8 cellular contexts compared by ENCODE assay signal in genomic region chr1:36463404-36463772, GRCh38. TPM values are rescaled to one million over a fixed set of nuclear protein-coding genes. Genes with fewer than 3 reads are reported as not detected.
DNase-seq lines count a peak whose midpoint lies in the region; ATAC-seq and TF ChIP-seq lines count a peak whose summit lies in the region.

No MANE protein-coding gene starts in this region.

- H3K4me1 ChIP-seq in DOHH2 (ENCODE audit: control insufficient read depth, low read length) (peaks cover 27% of the 10 kb centered on the region), PC-3 (ENCODE audit: insufficient read depth, low read length) (peaks cover 12% of the 10 kb centered on the region), esophagus squamous epithelium (peaks cover 4 to 45% (median 14%) of the 10 kb centered on the region in 3 donors), ovary (ENCODE audit: insufficient read depth) (peaks cover 2% of the 10 kb centered on the region)

- H3K4me3 ChIP-seq in DOHH2 (ENCODE audit: low read length): peak overlapping the region; percentile 96
- peak overlapping the region; percentile 99 for H3K4me3 ChIP-seq in PC-3 (ENCODE audit: low read length)
- H3K4me3 ChIP-seq in esophagus squamous epithelium: peak overlapping the region; percentile 69 to 97 (median 81)
- H3K4me3 ChIP-seq in ovary: peak overlapping the region; percentile 78

- CTCF ChIA-PET in PC-3 (lab: Charles Lee): no interaction called here

- H3K27me3 ChIP-seq in DOHH2 (ENCODE audit: control insufficient read depth, low read length) (no peaks in the 10 kb centered on the region), PC-3 (ENCODE audit: low read length) (no peaks in the 10 kb centered on the region), esophagus squamous epithelium (no peaks in the 10 kb centered on the region), ovary (no peaks in the 10 kb centered on the region)

- H3F3A ChIP-seq in DOHH2 (ENCODE audit: control insufficient read depth, insufficient read depth) (peaks cover 4% of the 10 kb centered on the region; the same call in 1 of the 2 replicates), PC-3 (ENCODE audit: low read length, unreplicated experiment) (no peaks in the 10 kb centered on the region)

- no peaks in the 10 kb centered on the region for H3K9me3 ChIP-seq in DOHH2 (ENCODE audit: control insufficient read depth, insufficient read depth, low read length)
- no peaks in the 10 kb centered on the region for H3K9me3 ChIP-seq in PC-3 (ENCODE audit: low read length)
- H3K9me3 ChIP-seq in esophagus squamous epithelium: no peaks in the 10 kb centered on the region
- no peaks in the 10 kb centered on the region for H3K9me3 ChIP-seq in ovary

- H2AFZ ChIP-seq in PC-3 (ENCODE audit: low read length): peak overlapping the region; percentile 92

- no peak for TF ChIP-seq EP300 in ovary (IDR thresholded peaks at IDR 0.05)

- peak overlapping the region; percentile 97 for H3K4me2 ChIP-seq in DOHH2 (ENCODE audit: low read length)
- peak overlapping the region; percentile 98 for H3K4me2 ChIP-seq in PC-3 (ENCODE audit: low read length)

- TF ChIP-seq CTCF in DOHH2 (IDR thresholded peaks at IDR 0.05; ENCODE audit: low read depth, low read length, poor library complexity, severe bottlenecking) (no peak), PC-3 (conservative IDR thresholded peaks at IDR 0.05; ENCODE audit: low read depth, low read length) (no peak), esophagus squamous epithelium (IDR thresholded peaks at IDR 0.05) (no peak), ovary (IDR thresholded peaks at IDR 0.05) (no peak)

- peaks cover 29% of the 10 kb centered on the region for H3K79me2 ChIP-seq in DOHH2 (ENCODE audit: control insufficient read depth, low read length)
- H3K79me2 ChIP-seq in PC-3 (ENCODE audit: low read length): peaks cover 19% of the 10 kb centered on the region

- peak overlapping the region; percentile 95 for H3K9ac ChIP-seq in PC-3 (ENCODE audit: low read length)

- TF ChIP-seq POLR2A in esophagus squamous epithelium (IDR thresholded peaks at IDR 0.05) (no peak), ovary (IDR thresholded peaks at IDR 0.05) (no peak)

- peaks cover 47% of the 10 kb centered on the region for H3K36me3 ChIP-seq in DOHH2 (ENCODE audit: control insufficient read depth, low read length)
- peaks cover 29% of the 10 kb centered on the region; the same call in 1 of the 2 replicates for H3K36me3 ChIP-seq in PC-3 (ENCODE audit: low read depth, low read length)
- peaks cover 9 to 40% (median 14%) of the 10 kb centered on the region in 3 donors for H3K36me3 ChIP-seq in esophagus squamous epithelium
- H3K36me3 ChIP-seq in ovary: no peaks in the 10 kb centered on the region

- H4K20me1 ChIP-seq in DOHH2 (ENCODE audit: control insufficient read depth, insufficient read depth, low read depth, low read length): no peaks in the 10 kb centered on the region
- H4K20me1 ChIP-seq in PC-3 (ENCODE audit: low read length): no peaks in the 10 kb centered on the region

- WGBS in esophagus squamous epithelium, 2 donors: 15 to 18% methylated on average over 5 of the region's 5 CpGs
- WGBS in ovary, 3 donors: 12 to 14% (median 14%) methylated on average over 5 of the region's 5 CpGs

- peak; percentile 15; the same call in 1 of the 2 replicates for ATAC-seq in PC-3
- no peak for ATAC-seq in GM18867 (IDR thresholded peaks at IDR 0.05; ENCODE audit: unreplicated experiment)
- ATAC-seq in GM21447 (IDR thresholded peaks at IDR 0.05; ENCODE audit: unreplicated experiment): no peak

- H3K27ac ChIP-seq in DOHH2 (ENCODE audit: low read depth, low read length) (peak overlapping the region; percentile 84), PC-3 (ENCODE audit: low read length) (peak overlapping the region; percentile 75), esophagus squamous epithelium (peak overlapping the region; percentile 87 to 96 (median 91)), ovary (peak overlapping the region; percentile 57 to 81)

- intact Hi-C loops in PC-3 (cut with micrococcal nuclease): no loop called here
- intact Hi-C loops in esophagus squamous epithelium (cut with DNase I): no loop called here
- intact Hi-C loops in ovary (cut with DNase I): no loop called here

- DNase-seq in PC-3: no peak
- DNase-seq in esophagus squamous epithelium (lab: John Stamatoyannopoulos, UW): no peak
- no peak for DNase-seq in ovary
- DNase-seq in effector CD4-positive, alpha-beta T cell: no peak
- no peak for DNase-seq in hypothalamus (lab: John Stamatoyannopoulos, UW)

- H3K9me2 ChIP-seq in DOHH2 (replicated peaks; ENCODE audit: control insufficient read depth, low read length) (no peaks in the 10 kb centered on the region), PC-3 (replicated peaks; ENCODE audit: low read length) (no peaks in the 10 kb centered on the region)

- no TSS peak for BruUV-seq in PC-3 (replicated peaks; lab: Mats Ljungman, UMichigan)

- POLR2A ChIA-PET in PC-3 (lab: Charles Lee; ENCODE audit: unreplicated experiment): no interaction called here

RNA-seq across cellular contexts. Expression of gene MRPS15, which starts 0.8 kb away (rescaled TPM):
- total RNA-seq in PC-3 (2014; rRNA removed) (164 and 213 TPM in 2 replicates), esophagus squamous epithelium (10 to 100 TPM; 49.1 to 96.4 (median 74.0) TPM), ovary (10 to 100 TPM; 30.9 to 48.8 (median 37.8) TPM)
- polyA plus RNA-seq in ovary: 10 to 100 TPM; 52.1 to 83.5 TPM

RNA-seq across cellular contexts. Expression of gene OSCP1, which starts 13.1 kb away (rescaled TPM):
- 3.8 and 7.3 TPM in 2 replicates for total RNA-seq in PC-3 (2014; rRNA removed)
- 1 to 10 TPM; 2.4 to 6.8 (median 4.5) TPM for total RNA-seq in esophagus squamous epithelium
- total RNA-seq in ovary: 10 to 100 TPM in 6 of 7 donors, 1 to 10 TPM in 1; 9.1 to 27.7 (median 12.2) TPM
- polyA plus RNA-seq in ovary: 10 to 100 TPM in 1 of 2 donors, 1 to 10 TPM in 1; 9.6 to 16.1 TPM

RNA-seq across cellular contexts. Expression of gene CSF3R, which starts 19.3 kb away (rescaled TPM):
- total RNA-seq in PC-3 (2014; rRNA removed): not detected in 2 replicates
- 10 to 100 TPM in 1 of 4 donors, 1 to 10 TPM in 2, under 1 TPM in 1; 0.42 to 10.0 (median 4.7) TPM for total RNA-seq in esophagus squamous epithelium
- total RNA-seq in ovary: 1 to 10 TPM; 2.2 to 5.7 (median 4.8) TPM
- 1 to 10 TPM; 1.9 to 4.3 TPM for polyA plus RNA-seq in ovary
